Comparison of ENCODE assay signal across 26 cellular contexts in genomic region chr12:117300131-117300530, GRCh38.
"Had no signal": no experiment of that assay in that cellular context is flagged by ENCODE, and none has a peak within 500 bp of the region (broad histone marks: within the 10 kb centered on the region; RNA-seq: fewer than 3 reads in every experiment).

No MANE protein-coding gene starts in this region.

- FAIRE-seq: HTR-8/SVneo, K562 had no signal

- H3K36me3 ChIP-seq: Peyer's patch had no signal

- DNase-seq: Kasumi-1; MM.1S; NCI-H1092 treated with DMSO at 0.1 percent for 48 hours; NCI-H1436; NCI-H187; NCI-H2029; NCI-H2081 treated with DMSO at 0.1 percent for 48 hours; NCI-H2171; NCI-H226; NCI-H446; NCI-H510A; NCI-H524 treated with DMSO at 0.1 percent for 48 hours; NCI-H69; NCI-H774; NK-92 treated with Interleukin-12 subunit alpha and Interleukin-12 subunit beta, amount 100 ng/mL, for 24 hours; PC-9; Peyer's patch; Right ventricle myocardium superior; SIG-M5; SK-N-SH; SW 1271; T-cell had no signal

- H3K27me3 ChIP-seq: Peyer's patch had no signal

- H3K9ac ChIP-seq: KMS-11, SK-N-SH had no signal

- H3K4me1 ChIP-seq: Peyer's patch had no signal

- H3K9me3 ChIP-seq: Peyer's patch, SK-N-SH had no signal

- H3K4me3 ChIP-seq: K562, PC-9, Peyer's patch had no signal

- H3K27ac ChIP-seq: HL-60, KMS-11, PC-9, Peyer's patch had no signal

- ATAC-seq: K562, T-cell had no signal
